23 cellular contexts compared by ENCODE assay signal in genomic region chr14:47790477-47790876, GRCh38.
"Had no signal": no experiment of that assay in that cellular context is flagged by ENCODE, and none has a peak within 500 bp of the region (broad histone marks: within the 10 kb centered on the region; RNA-seq: fewer than 3 reads in every experiment).

No MANE protein-coding gene starts in this region.

- H3K79me2 ChIP-seq: hepatocyte had no signal

- H3K9me3 ChIP-seq: colonic mucosa, esophagus muscularis mucosa, gastroesophageal sphincter, lower lobe of right lung had no signal

- FAIRE-seq: endothelial cell of umbilical vein, frontal cortex, keratinocyte had no signal

- H3K4me1 Mint-ChIP-seq: immature natural killer cell, naive B cell had no signal

- H3K4me3 Mint-ChIP-seq: dendritic cell treated with granulocyte-macrophage colony-stimulating factor and Interleukin-4, amounts not matched to agents 40 ng/mL and 50 ng/mL, for 4 days; immature natural killer cell; mesothelial cell of epicardium; naive B cell had no signal

- H3K36me3 ChIP-seq: colonic mucosa, esophagus muscularis mucosa, gastroesophageal sphincter, heart left ventricle, left lung, lower lobe of right lung had no signal

- DNase-seq: colonic mucosa; cortex of kidney; effector CD4-positive, alpha-beta T cell; effector memory CD4-positive, alpha-beta T cell; foreskin keratinocyte; heart left ventricle; hypothalamus; immature natural killer cell; left cardiac atrium; left lung; left ventricle myocardium superior; lower lobe of right lung; mesenchymal stem cell; mucosa of descending colon; naive B cell had no signal

- H3K27ac ChIP-seq: colonic mucosa, esophagus muscularis mucosa, foreskin keratinocyte, gastroesophageal sphincter, heart left ventricle, hepatocyte, left lung, lower lobe of right lung had no signal

- H3K36me3 Mint-ChIP-seq: naive B cell had no signal

- H3K27ac Mint-ChIP-seq: dendritic cell treated with granulocyte-macrophage colony-stimulating factor and Interleukin-4, amounts not matched to agents 40 ng/mL and 50 ng/mL, for 4 days; immature natural killer cell; mesothelial cell of epicardium; naive B cell had no signal

- H3K4me3 ChIP-seq: colonic mucosa, esophagus muscularis mucosa, gastroesophageal sphincter, heart left ventricle, hepatocyte, left lung, lower lobe of right lung, mucosa of descending colon had no signal

- H3K27me3 ChIP-seq: colonic mucosa, esophagus muscularis mucosa, foreskin keratinocyte, gastroesophageal sphincter, heart left ventricle, hepatocyte, left lung had no signal

- H3K4me1 ChIP-seq: colonic mucosa, esophagus muscularis mucosa, foreskin keratinocyte, gastroesophageal sphincter, heart left ventricle, left lung, lower lobe of right lung had no signal

- H3K9me3 Mint-ChIP-seq: dendritic cell treated with granulocyte-macrophage colony-stimulating factor and Interleukin-4, amounts not matched to agents 40 ng/mL and 50 ng/mL, for 4 days had no signal

- H2AFZ ChIP-seq: hepatocyte had no signal

- ATAC-seq: foreskin keratinocyte, gastroesophageal sphincter, heart left ventricle, left cardiac atrium, left lung, left ventricle myocardium superior, lower lobe of right lung, mucosa of descending colon had no signal

- H3K27me3 Mint-ChIP-seq: dendritic cell treated with granulocyte-macrophage colony-stimulating factor and Interleukin-4, amounts not matched to agents 40 ng/mL and 50 ng/mL, for 4 days; naive B cell had no signal

- H3K4me2 ChIP-seq: hepatocyte had no signal
